ENCODE assay signal across 21 cellular contexts in genomic region chr15:64343222-64343621, GRCh38. TPM values are rescaled to one million over a fixed set of nuclear protein-coding genes. Genes with fewer than 3 reads are reported as not detected.
DNase-seq lines count a peak whose midpoint lies in the region; ATAC-seq, FAIRE-seq and TF ChIP-seq lines count a peak whose summit lies in the region.
"Had no signal": no experiment of that assay in that cellular context is flagged by ENCODE, and none has a peak within 500 bp of the region (broad histone marks: within the 10 kb centered on the region; RNA-seq: fewer than 3 reads in every experiment).

No MANE protein-coding gene starts in this region.

- H3K4me3 Mint-ChIP-seq in GM23338: no peak overlapping the region
- H3K4me3 Mint-ChIP-seq: activated naive CD4-positive, alpha-beta T cell treated with anti-CD3 and anti-CD28 coated beads, Interleukin-2, amount 50 U/mL, for 24 hours; activated T-cell treated with anti-CD3 and anti-CD28 coated beads, Interleukin-2, amount 50 U/mL, for 72 hours; nephron progenitor cell had no signal

- H3K9me1 ChIP-seq in K562 (ENCODE audit: control insufficient read depth, insufficient read depth, low read length): no peaks in the 10 kb centered on the region

- no peaks in the 10 kb centered on the region for H3K79me1 ChIP-seq in neuronal stem cell (ENCODE audit: low read depth, low read length)

- H3K9ac ChIP-seq in K562 (ENCODE audit: insufficient read depth in 1 of 2, low read depth in 2 of 2, low read length in 2 of 2) (no peak overlapping the region), neuronal stem cell (ENCODE audit: low read depth, low read length, poor library complexity) (no peak overlapping the region)

- H3K4me3 ChIP-seq in AG09309 (ENCODE audit: control insufficient read depth, low read depth, low read length) (no peak overlapping the region), GM23338 (no peak overlapping the region), K562 (no peak overlapping the region), neuronal stem cell (ENCODE audit: low read length in 2 of 2) (no peak overlapping the region)
- H3K4me3 ChIP-seq: body of pancreas, HAP-1, prostate gland, suprapubic skin had no signal

- no peak overlapping the region for H4K8ac ChIP-seq in neuronal stem cell (ENCODE audit: low read depth, low read length)

- TF ChIP-seq CTCF in AG09309 (IDR thresholded peaks at IDR 0.05; ENCODE audit: control insufficient read depth, insufficient read depth, low read depth, low read length, missing control alignments) (no peak), GM23338 (conservative IDR thresholded peaks at IDR 0.05; ENCODE audit: low read depth in 2 of 2) (no peak), K562 (IDR thresholded peaks at IDR 0.05 in 2 of 3, conservative IDR thresholded peaks at IDR 0.05 in 1 of 3; ENCODE audit: insufficient read depth in 2 of 3, low read depth in 1 of 3, low read length in 3 of 3) (no peak)

- H3K27me3 ChIP-seq in GM23338 (ENCODE audit: insufficient read depth) (no peaks in the 10 kb centered on the region), K562 (ENCODE audit: control insufficient read depth in 2 of 2, insufficient read depth in 2 of 2, low read length in 2 of 2) (no peaks in the 10 kb centered on the region), neuronal stem cell (ENCODE audit: control insufficient read depth in 3 of 3, insufficient read depth in 3 of 3, low read depth in 1 of 3, low read length in 3 of 3) (no peaks in the 10 kb centered on the region)
- H3K27me3 ChIP-seq: body of pancreas, suprapubic skin had no signal

- POLR2A ChIA-PET in K562 (lab: Yijun Ruan, JAX): no interaction called here

- H3K9me3 ChIP-seq in K562 (replicated peaks; ENCODE audit: control insufficient read depth, insufficient read depth, low read depth, low read length) (no peaks in the 10 kb centered on the region), neuronal stem cell (replicated peaks in 1 of 2; ENCODE audit: control insufficient read depth in 2 of 2, insufficient read depth in 1 of 2, low read depth in 1 of 2, low read length in 2 of 2) (no peaks in the 10 kb centered on the region)
- H3K9me3 ChIP-seq: body of pancreas, HAP-1, prostate gland, suprapubic skin had no signal

- TF ChIP-seq EP300 in K562 (IDR thresholded peaks at IDR 0.05; ENCODE audit: low read length): no peak

- ATAC-seq in GM23338: no peak
- ATAC-seq in K562: no peak
- no peak for ATAC-seq in HG03520 (IDR thresholded peaks at IDR 0.05; ENCODE audit: unreplicated experiment)
- ATAC-seq: activated T-cell treated with anti-CD3 and anti-CD28 coated beads, Interleukin-2, amount 50 U/mL, for 72 hours; body of pancreas; left cardiac atrium had no signal

- H2AFZ ChIP-seq in GM23338 (no peak overlapping the region), K562 (ENCODE audit: low read depth, low read length) (no peak overlapping the region), neuronal stem cell (ENCODE audit: low read length) (no peak overlapping the region)

- no peaks in the 10 kb centered on the region for H3K36me3 ChIP-seq in GM23338 (ENCODE audit: insufficient read depth)
- H3K36me3 ChIP-seq in K562 (ENCODE audit: control insufficient read depth, insufficient read depth, low read length): peaks cover 19% of the 10 kb centered on the region; the same call in 2 of the 3 replicates
- H3K36me3 ChIP-seq in neuronal stem cell (replicated peaks in 1 of 2; ENCODE audit: control insufficient read depth in 2 of 2, insufficient read depth in 2 of 2, low read length in 2 of 2): peaks cover 0 to 41% of the 10 kb centered on the region in 2 donors
- H3K36me3 ChIP-seq: prostate gland had no signal

- no peak overlapping the region for H4K91ac ChIP-seq in neuronal stem cell (ENCODE audit: low read depth, low read length, poor library complexity)

- H3K9me2 ChIP-seq in GM23338 (ENCODE audit: insufficient read depth): no peaks in the 10 kb centered on the region

- H3K27ac ChIP-seq in GM23338 (ENCODE audit: low read depth): no peak overlapping the region
- no peak overlapping the region for H3K27ac ChIP-seq in K562 (ENCODE audit: extremely low read depth, low read depth, low read length)
- H3K27ac ChIP-seq in neuronal stem cell (replicated peaks; ENCODE audit: low read length): no peak overlapping the region
- H3K27ac ChIP-seq: body of pancreas, prostate gland, suprapubic skin had no signal

- peaks cover 14% of the 10 kb centered on the region for H3K4me1 Mint-ChIP-seq in GM23338
- H3K4me1 Mint-ChIP-seq: nephron progenitor cell had no signal

- H3K18ac ChIP-seq in neuronal stem cell (ENCODE audit: low read length): no peak overlapping the region

- H3K4me1 ChIP-seq in GM23338 (ENCODE audit: insufficient read depth) (peaks cover 12% of the 10 kb centered on the region), K562 (replicated peaks in 1 of 2; ENCODE audit: control insufficient read depth in 2 of 2, insufficient read depth in 2 of 2, low read length in 2 of 2) (no peaks in the 10 kb centered on the region; a peak in 1 of 5 replicates), neuronal stem cell (ENCODE audit: control insufficient read depth in 2 of 2, insufficient read depth in 1 of 2, low read depth in 1 of 2, low read length in 2 of 2) (no peaks in the 10 kb centered on the region)
- H3K4me1 ChIP-seq: body of pancreas, HAP-1, prostate gland had no signal

- in situ Hi-C loops in K562 (cut with MboI): no loop called here

- H3K27me3 Mint-ChIP-seq in GM23338 (ENCODE audit: insufficient read depth, low read depth, poor library complexity): no peaks in the 10 kb centered on the region
- H3K27me3 Mint-ChIP-seq: activated naive CD4-positive, alpha-beta T cell treated with anti-CD3 and anti-CD28 coated beads, Interleukin-2, amount 50 U/mL, for 24 hours had no signal

- H3K4me2 ChIP-seq in GM23338 (no peak overlapping the region), K562 (ENCODE audit: insufficient read depth, low read length) (no peak overlapping the region), neuronal stem cell (ENCODE audit: insufficient read depth, low read length, poor library complexity, severe bottlenecking) (no peak overlapping the region)

- TF ChIP-seq RAD21 in K562 (CRISPR knock-in tag; conservative IDR thresholded peaks at IDR 0.05 in 1 of 2, IDR thresholded peaks at IDR 0.05 in 1 of 2): no peak

- no peak overlapping the region for H2AK5ac ChIP-seq in neuronal stem cell (ENCODE audit: low read depth, low read length)

- H4K20me1 ChIP-seq in GM23338 (replicated peaks; ENCODE audit: insufficient read depth): no peaks in the 10 kb centered on the region
- H4K20me1 ChIP-seq in K562 (replicated peaks; ENCODE audit: control insufficient read depth, insufficient read depth, low read length): no peaks in the 10 kb centered on the region

- TF ChIP-seq POLR2A in K562 (conservative IDR thresholded peaks at IDR 0.05): no peak

- H2BK15ac ChIP-seq in neuronal stem cell (ENCODE audit: low read length): no peak overlapping the region

- H3K4ac ChIP-seq in neuronal stem cell (ENCODE audit: low read length): no peak overlapping the region

- peak; percentile 6 for FAIRE-seq in K562 (lab: Jason Lieb, UNC)

- H2BK12ac ChIP-seq in neuronal stem cell (ENCODE audit: low read length): peak overlapping the region; percentile 22

- DNase-seq in AG09309 (ENCODE audit: low read depth): peak; percentile 32
- no peak for DNase-seq in GM23338 (ENCODE audit: low spot score)
- no peak for DNase-seq in K562 (ENCODE audit: extremely low read depth in 1 of 4, low spot score in 3 of 4)
- DNase-seq in neuronal stem cell (ENCODE audit: low spot score): no peak
- DNase-seq in OCI-M2 (lab: John Stamatoyannopoulos, UW; ENCODE audit: unreplicated experiment): no peak
- DNase-seq in GM19240 (ENCODE audit: insufficient read length, low spot score): no peak
- no peak for DNase-seq in T1000 (lab: John Stamatoyannopoulos, UW)
- DNase-seq: activated CD8-positive, alpha-beta memory T cell treated with anti-CD3 and anti-CD28 coated beads for 24 hours; activated T-cell treated with anti-CD3 and anti-CD28 coated beads, Interleukin-2, amount 50 U/mL, for 72 hours; body of pancreas; cortex of kidney; left cardiac atrium; NCI-H1417 treated with DMSO at 0.1 percent for 48 hours; nephron progenitor cell; SHP77 treated with DMSO at 0.1 percent for 48 hours; stimulated activated CD8-positive, alpha-beta memory T cell treated with anti-CD3 and anti-CD28 coated beads, Interleukin-4, amount 100 ng/mL, for 48 hours had no signal

- no peak overlapping the region for H3K14ac ChIP-seq in neuronal stem cell (ENCODE audit: low read length)

- intact Hi-C loops in K562 (cut with micrococcal nuclease): no loop called here

- H3K79me2 ChIP-seq in GM23338 (replicated peaks; ENCODE audit: insufficient read depth) (peaks cover 34% of the 10 kb centered on the region), K562 (ENCODE audit: control insufficient read depth, insufficient read depth, low read length) (peaks cover 27% of the 10 kb centered on the region)

- CTCF ChIA-PET in K562 (lab: Yijun Ruan, JAX; ENCODE audit: low intra/inter-chr PET ratio): no interaction called here

- H3K23ac ChIP-seq in neuronal stem cell (ENCODE audit: low read depth, low read length, poor library complexity): no peak overlapping the region

- peak overlapping the region; percentile 6; the same call in 1 of the 2 replicates for H3K27ac Mint-ChIP-seq in GM23338
- H3K27ac Mint-ChIP-seq: activated naive CD4-positive, alpha-beta T cell treated with anti-CD3 and anti-CD28 coated beads, Interleukin-2, amount 50 U/mL, for 24 hours; activated T-cell treated with anti-CD3 and anti-CD28 coated beads, Interleukin-2, amount 50 U/mL, for 72 hours had no signal

- BruUV-seq in K562 (replicated peaks; lab: Mats Ljungman, UMichigan): no TSS peak

- H2BK5ac ChIP-seq in neuronal stem cell (ENCODE audit: low read length): no peak overlapping the region

- H2BK120ac ChIP-seq in neuronal stem cell (ENCODE audit: low read depth, low read length): no peak overlapping the region

- H3F3A ChIP-seq in GM23338 (replicated peaks; ENCODE audit: low read depth): no peaks in the 10 kb centered on the region

- H3K9me3 Mint-ChIP-seq in GM23338: no peaks in the 10 kb centered on the region
- H3K9me3 Mint-ChIP-seq: activated naive CD4-positive, alpha-beta T cell treated with anti-CD3 and anti-CD28 coated beads, Interleukin-2, amount 50 U/mL, for 24 hours; activated T-cell treated with anti-CD3 and anti-CD28 coated beads, Interleukin-2, amount 50 U/mL, for 72 hours; nephron progenitor cell had no signal

- 0 out of 3 replicates have a peak, but pooled peaks cover under 1% of the 10 kb centered on the region for H3K36me3 Mint-ChIP-seq in GM23338 (ENCODE audit: low read depth)

RNA-seq across cellular contexts. Expression of gene CSNK1G1, which starts 12.8 kb away (rescaled TPM):
- total RNA-seq in GM23338 (2014; rRNA removed; shearing (Covaris generic)): 13.4 and 14.1 TPM in 2 replicates
- polyA plus RNA-seq in GM23338 (2016; fragmentation: Nextera tagmentation; extraction: Ambion mirVana) (7.3 and 9.3 TPM in 2 replicates), K562 (2011; rRNA removed) (16.3 and 18.5 TPM in 2 replicates), K562 (2014; fragmentation: Illumina TruSeq; extraction: Trizol) (8.3 and 9.5 TPM in 2 replicates), K562 (2014; fragmentation: Nextera tagmentation; extraction: Ambion mirVana) (1 to 10 TPM; 4.5 to 4.9 TPM), K562 (2014; rRNA removed) (5.6 and 5.9 TPM in 2 replicates)
- 83.4 and 132 TPM in 2 replicates for total RNA-seq in K562 (2011; cell fraction: chromatin; rRNA removed; ENCODE audit: low replicate concordance)
- 20.8 and 30.8 TPM in 2 replicates for total RNA-seq in K562 (2011; cell fraction: nucleolus; rRNA removed)
- 39.4 and 57.0 TPM in 2 replicates for total RNA-seq in K562 (2011; cell fraction: nucleoplasm; rRNA removed)
- total RNA-seq in K562 (2014; rRNA removed) (6.9 and 9.4 TPM in 2 replicates), K562 (2014; rRNA removed; fragmentation: Illumina TruSeq; extraction: Trizol) (12.7 and 13.0 TPM in 2 replicates), K562 (2015; rRNA removed; fragmentation: Illumina TruSeq; extraction: Trizol) (12.0 and 13.5 TPM in 2 replicates), K562 (2021) (10.2 and 10.4 TPM in 2 replicates)
- polyA plus RNA-seq in K562 (2011; cell fraction: cytosol; rRNA removed): 6.1 and 8.8 TPM in 2 replicates
- polyA plus RNA-seq in K562 (2011; cell fraction: nucleus; rRNA removed): 6.9 and 10.2 TPM in 2 replicates
- polyA plus RNA-seq in K562 (2012): 5.8 and 6.1 TPM in 2 replicates
- 69.5 and 73.1 TPM in 2 replicates for polyA minus RNA-seq in K562 (2011; rRNA and poly(A)+ RNA removed)
- 17.4 and 18.8 TPM in 2 replicates for polyA minus RNA-seq in K562 (2011; cell fraction: cytosol; rRNA and poly(A)+ RNA removed)
- 14.5 and 42.1 TPM in 2 replicates for polyA minus RNA-seq in K562 (2011; cell fraction: nucleus; rRNA and poly(A)+ RNA removed)
- 10.0 TPM for polyA plus RNA-seq in neuronal stem cell (2013, experiment 1 of 2)
- polyA plus RNA-seq in neuronal stem cell (2013, experiment 2 of 2): 9.5 TPM

RNA-seq across cellular contexts. Expression of gene PCLAF, which starts 38.0 kb away (rescaled TPM):
- 48.9 and 52.7 TPM in 2 replicates for total RNA-seq in GM23338 (2014; rRNA removed; shearing (Covaris generic))
- polyA plus RNA-seq in GM23338 (2016; fragmentation: Nextera tagmentation; extraction: Ambion mirVana): 202 and 206 TPM in 2 replicates
- total RNA-seq in K562 (2011; cell fraction: chromatin; rRNA removed; ENCODE audit: low replicate concordance): 103 and 143 TPM in 2 replicates
- 66.6 and 68.9 TPM in 2 replicates for total RNA-seq in K562 (2011; cell fraction: nucleolus; rRNA removed)
- 73.7 and 109 TPM in 2 replicates for total RNA-seq in K562 (2011; cell fraction: nucleoplasm; rRNA removed)
- total RNA-seq in K562 (2014; rRNA removed): 112 and 135 TPM in 2 replicates
- 305 and 406 TPM in 2 replicates for total RNA-seq in K562 (2014; rRNA removed; fragmentation: Illumina TruSeq; extraction: Trizol)
- 111 and 113 TPM in 2 replicates for total RNA-seq in K562 (2015; rRNA removed; fragmentation: Illumina TruSeq; extraction: Trizol)
- total RNA-seq in K562 (2021): 132 and 161 TPM in 2 replicates
- polyA plus RNA-seq in K562 (2011; rRNA removed): 331 and 560 TPM in 2 replicates
- 75.7 and 121 TPM in 2 replicates for polyA plus RNA-seq in K562 (2011; cell fraction: cytosol; rRNA removed)
- polyA plus RNA-seq in K562 (2011; cell fraction: nucleus; rRNA removed): 192 and 207 TPM in 2 replicates
- 196 and 232 TPM in 2 replicates for polyA plus RNA-seq in K562 (2012)
- polyA plus RNA-seq in K562 (2014; fragmentation: Illumina TruSeq; extraction: Trizol): 427 and 492 TPM in 2 replicates
- polyA plus RNA-seq in K562 (2014; fragmentation: Nextera tagmentation; extraction: Ambion mirVana): 100 to 1,000 TPM; 715 to 881 TPM
- polyA plus RNA-seq in K562 (2014; rRNA removed): 360 and 565 TPM in 2 replicates
- polyA minus RNA-seq in K562 (2011; rRNA and poly(A)+ RNA removed): 191 and 212 TPM in 2 replicates
- polyA minus RNA-seq in K562 (2011; cell fraction: cytosol; rRNA and poly(A)+ RNA removed): 29.5 and 33.0 TPM in 2 replicates
- polyA minus RNA-seq in K562 (2011; cell fraction: nucleus; rRNA and poly(A)+ RNA removed): 17.4 and 19.5 TPM in 2 replicates
- polyA plus RNA-seq in neuronal stem cell (2013, experiment 1 of 2): 138 TPM
- polyA plus RNA-seq in neuronal stem cell (2013, experiment 2 of 2): 138 TPM

RNA-seq across cellular contexts. Expression of gene TRIP4, which starts 44.4 kb away (rescaled TPM):
- 9.8 and 10.3 TPM in 2 replicates for total RNA-seq in GM23338 (2014; rRNA removed; shearing (Covaris generic))
- polyA plus RNA-seq in GM23338 (2016; fragmentation: Nextera tagmentation; extraction: Ambion mirVana): 16.0 and 16.6 TPM in 2 replicates
- total RNA-seq in K562 (2011; cell fraction: chromatin; rRNA removed; ENCODE audit: low replicate concordance): 25.3 and 52.1 TPM in 2 replicates
- total RNA-seq in K562 (2011; cell fraction: nucleolus; rRNA removed): 19.0 and 22.0 TPM in 2 replicates
- 20.2 and 24.0 TPM in 2 replicates for total RNA-seq in K562 (2011; cell fraction: nucleoplasm; rRNA removed)
- 6.6 and 7.6 TPM in 2 replicates for total RNA-seq in K562 (2014; rRNA removed)
- 10.9 and 14.9 TPM in 2 replicates for total RNA-seq in K562 (2014; rRNA removed; fragmentation: Illumina TruSeq; extraction: Trizol)
- 10.4 and 12.4 TPM in 2 replicates for total RNA-seq in K562 (2015; rRNA removed; fragmentation: Illumina TruSeq; extraction: Trizol)
- 15.5 and 17.4 TPM in 2 replicates for total RNA-seq in K562 (2021)
- 17.4 and 21.9 TPM in 2 replicates for polyA plus RNA-seq in K562 (2011; rRNA removed)
- polyA plus RNA-seq in K562 (2011; cell fraction: cytosol; rRNA removed): 5.6 and 8.2 TPM in 2 replicates
- 9.7 and 14.3 TPM in 2 replicates for polyA plus RNA-seq in K562 (2011; cell fraction: nucleus; rRNA removed)
- 17.4 and 19.5 TPM in 2 replicates for polyA plus RNA-seq in K562 (2012)
- polyA plus RNA-seq in K562 (2014; fragmentation: Illumina TruSeq; extraction: Trizol): 22.1 and 23.3 TPM in 2 replicates
- polyA plus RNA-seq in K562 (2014; fragmentation: Nextera tagmentation; extraction: Ambion mirVana): 10 to 100 TPM; 11.7 to 16.7 TPM
- 17.2 and 20.1 TPM in 2 replicates for polyA plus RNA-seq in K562 (2014; rRNA removed)
- polyA minus RNA-seq in K562 (2011; rRNA and poly(A)+ RNA removed): 19.0 and 21.1 TPM in 2 replicates
- 5.6 and 7.3 TPM in 2 replicates for polyA minus RNA-seq in K562 (2011; cell fraction: cytosol; rRNA and poly(A)+ RNA removed)
- 9.2 and 17.7 TPM in 2 replicates for polyA minus RNA-seq in K562 (2011; cell fraction: nucleus; rRNA and poly(A)+ RNA removed)
- polyA plus RNA-seq in neuronal stem cell (2013, experiment 1 of 2): 28.5 TPM
- 29.4 TPM for polyA plus RNA-seq in neuronal stem cell (2013, experiment 2 of 2)
